24 cellular contexts compared by ENCODE assay signal in the genomic region with DNA sequence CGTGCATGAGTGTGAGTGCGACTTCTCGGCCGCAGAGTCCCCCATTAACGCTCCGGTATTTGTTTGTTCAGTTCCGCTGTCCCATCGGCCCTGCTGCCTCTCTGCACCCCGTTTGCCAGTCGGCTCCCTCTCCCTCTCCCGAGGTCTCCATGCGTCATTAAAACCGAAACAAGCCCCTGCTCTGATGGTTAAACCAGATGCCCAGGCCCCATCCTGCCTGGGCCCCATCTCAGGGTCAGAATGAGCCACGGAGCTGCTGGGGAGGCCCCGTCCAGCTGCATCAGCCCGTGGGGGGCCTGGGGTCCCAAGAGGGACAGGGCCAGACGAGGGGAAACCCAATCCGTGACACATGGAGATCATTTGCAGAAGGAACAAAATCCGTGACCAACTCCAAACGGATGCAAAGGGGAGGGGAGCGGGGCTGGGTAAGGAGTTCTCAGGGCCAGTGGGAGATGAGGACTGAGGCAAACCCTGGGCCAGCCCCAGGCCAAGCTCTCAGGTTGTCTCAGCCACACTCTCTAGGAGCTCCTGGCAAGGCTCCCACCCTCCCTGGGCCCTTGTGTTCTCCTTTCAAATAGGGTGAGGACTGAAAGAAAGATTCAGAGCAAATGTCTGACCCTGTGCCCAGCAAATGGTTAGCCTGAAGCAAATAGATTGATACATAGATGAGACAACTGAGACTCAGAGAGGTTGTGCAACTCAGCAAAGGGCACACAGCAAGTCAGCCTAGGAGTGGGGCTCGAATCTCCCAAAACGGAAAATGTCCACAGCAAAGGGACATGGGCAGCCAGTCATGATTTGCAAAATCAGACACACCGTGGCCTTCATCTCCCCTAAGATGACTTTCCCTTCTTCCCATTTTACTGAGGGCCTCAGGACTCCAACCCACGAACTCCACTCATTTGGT.
DNase-seq lines count a peak whose midpoint lies in the region; ATAC-seq and TF ChIP-seq lines count a peak whose summit lies in the region.
"Had no signal": no experiment of that assay in that cellular context is flagged by ENCODE, and none has a peak within 500 bp of the region (broad histone marks: within the 10 kb centered on the region; RNA-seq: fewer than 3 reads in every experiment).

No MANE protein-coding gene starts in this region.

- CTCF ChIA-PET in HEK293 (lab: Yijun Ruan, JAX), result no interaction called here

- DNase-seq in left kidney (ENCODE audit: low read depth, low spot score), result peak; percentile 91
- no peak for DNase-seq in skeletal muscle cell (ENCODE audit: low read depth)
- DNase-seq in WERI-Rb-1, result no peak
- no peak for DNase-seq in AG08396 (ENCODE audit: low spot score)
- DNase-seq: activated CD4-positive, alpha-beta T cell treated with anti-CD3 and anti-CD28 coated beads, Interleukin-2, amount 10 ng/mL, durations not matched to agents 7 days and 5 days; activated gamma-delta T cell treated with Interleukin-2 at 50 U/mL for 16 hours; activated naive CD8-positive, alpha-beta T cell treated with anti-CD3 and anti-CD28 coated beads, Interleukin-2, amount 50 U/mL, for 24 hours; activated T-cell treated with anti-CD3 and anti-CD28 coated beads, Interleukin-2, amount 50 U/mL, for 24 hours; Calu3; cerebellar nuclear complex; DMS79 treated with DMSO at 0.1 percent for 48 hours; head of caudate nucleus; MV-4-11; NCI-H524; PC-9; SHP77 treated with DMSO at 0.1 percent for 48 hours; stimulated activated CD4-positive, alpha-beta T cell treated with anti-CD3 and anti-CD28 coated beads, Interleukin-2, amount 100 ng/mL, for 48 hours; trophoblast cell had no signal

- no peaks in the 10 kb centered on the region for H3K27me3 ChIP-seq in WERI-Rb-1 (ENCODE audit: insufficient read depth, low read depth, severe bottlenecking)
- H3K27me3 ChIP-seq: neutrophil had no signal

- H3K36me3 Mint-ChIP-seq in brain, result no peaks in the 10 kb centered on the region
- H3K36me3 Mint-ChIP-seq: CD14-positive monocyte had no signal

- TF ChIP-seq CTCF in HEK293 (tag by site-specific recombination; IDR thresholded peaks at IDR 0.05) (no peak), brain (conservative IDR thresholded peaks at IDR 0.05) (no peak), WERI-Rb-1 (IDR thresholded peaks at IDR 0.05; ENCODE audit: low read depth, low read length) (no peak)

- POLR2A ChIA-PET in HEK293 (lab: Yijun Ruan, JAX), result no interaction called here

- H3K4me3 Mint-ChIP-seq in brain, result peak overlapping the region in 1 of 5 experiments; percentile 17
- H3K4me3 Mint-ChIP-seq: activated CD4-positive, alpha-beta T cell treated with anti-CD3 and anti-CD28 coated beads, Interleukin-2, amount 10 ng/mL, durations not matched to agents 7 days and 5 days; activated naive CD8-positive, alpha-beta T cell treated with anti-CD3 and anti-CD28 coated beads, Interleukin-2, amount 50 U/mL, for 24 hours; activated T-cell treated with anti-CD3 and anti-CD28 coated beads, Interleukin-2, amount 50 U/mL, for 24 hours; CD14-positive monocyte had no signal

- H3K9me3 Mint-ChIP-seq in brain, result peaks cover 0 to 6% (median 0%) of the 10 kb centered on the region in 5 experiments
- H3K9me3 Mint-ChIP-seq: activated CD4-positive, alpha-beta T cell treated with anti-CD3 and anti-CD28 coated beads, Interleukin-2, amount 10 ng/mL, durations not matched to agents 7 days and 5 days; activated naive CD8-positive, alpha-beta T cell treated with anti-CD3 and anti-CD28 coated beads, Interleukin-2, amount 50 U/mL, for 24 hours; activated T-cell treated with anti-CD3 and anti-CD28 coated beads, Interleukin-2, amount 50 U/mL, for 24 hours; CD14-positive monocyte had no signal

- ATAC-seq in HG03135 (IDR thresholded peaks at IDR 0.05; ENCODE audit: unreplicated experiment), result no peak
- ATAC-seq: activated naive CD8-positive, alpha-beta T cell treated with anti-CD3 and anti-CD28 coated beads, Interleukin-2, amount 50 U/mL, for 24 hours had no signal

- H3K27ac ChIP-seq in HEK293 (ENCODE audit: extremely low read depth, low read depth, low read length) (no peak overlapping the region), WERI-Rb-1 (no peak overlapping the region)
- H3K27ac ChIP-seq: neutrophil, PC-9, prostate gland had no signal

- H3K9me3 ChIP-seq in HEK293 (ENCODE audit: control insufficient read depth, insufficient read depth, low read depth, low read length) (no peaks in the 10 kb centered on the region), WERI-Rb-1 (ENCODE audit: severe bottlenecking) (no peaks in the 10 kb centered on the region)
- H3K9me3 ChIP-seq: neutrophil, prostate gland had no signal

- peaks cover 4% of the 10 kb centered on the region for H3K27me3 Mint-ChIP-seq in brain
- H3K27me3 Mint-ChIP-seq: activated CD4-positive, alpha-beta T cell treated with anti-CD3 and anti-CD28 coated beads, Interleukin-2, amount 10 ng/mL, durations not matched to agents 7 days and 5 days had no signal

- H3K4me1 Mint-ChIP-seq in brain, result peaks cover 70% of the 10 kb centered on the region
- H3K4me1 Mint-ChIP-seq: activated CD4-positive, alpha-beta T cell treated with anti-CD3 and anti-CD28 coated beads, Interleukin-2, amount 10 ng/mL, durations not matched to agents 7 days and 5 days; activated naive CD8-positive, alpha-beta T cell treated with anti-CD3 and anti-CD28 coated beads, Interleukin-2, amount 50 U/mL, for 24 hours; CD14-positive monocyte had no signal

- H3K27ac Mint-ChIP-seq in brain, result peak overlapping the region in 3 of 5 experiments; percentile 33 to 80 (median 68)
- H3K27ac Mint-ChIP-seq: activated CD4-positive, alpha-beta T cell treated with anti-CD3 and anti-CD28 coated beads, Interleukin-2, amount 10 ng/mL, durations not matched to agents 7 days and 5 days; activated naive CD8-positive, alpha-beta T cell treated with anti-CD3 and anti-CD28 coated beads, Interleukin-2, amount 50 U/mL, for 24 hours; activated T-cell treated with anti-CD3 and anti-CD28 coated beads, Interleukin-2, amount 50 U/mL, for 24 hours had no signal

- H3K36me3 ChIP-seq in HEK293 (ENCODE audit: control insufficient read depth in 2 of 2, insufficient read depth in 1 of 2, low read length in 2 of 2) (no peaks in the 10 kb centered on the region), WERI-Rb-1 (no peaks in the 10 kb centered on the region)
- H3K36me3 ChIP-seq: neutrophil, prostate gland had no signal

- no peak overlapping the region for H3K4me3 ChIP-seq in HEK293 (ENCODE audit: low read depth, low read length)
- H3K4me3 ChIP-seq in skeletal muscle cell (ENCODE audit: low read depth, low read length), result peak overlapping the region; percentile 5
- no peak overlapping the region for H3K4me3 ChIP-seq in WERI-Rb-1 (ENCODE audit: low read depth, low read length)
- H3K4me3 ChIP-seq: PC-9, prostate gland had no signal

- H3K4me1 ChIP-seq in HEK293 (ENCODE audit: control insufficient read depth, insufficient read depth, low read length), result no peaks in the 10 kb centered on the region
- H3K4me1 ChIP-seq: prostate gland had no signal

TF ChIP-seq in HEK293, 187 proteins besides CTCF, POLR2A, EP300 and RAD21:
- TF ChIP-seq MYNN (tag by site-specific recombination; IDR thresholded peaks at IDR 0.05; ENCODE audit: borderline replicate concordance) (no peak), ZNF391 (tag by site-specific recombination; IDR thresholded peaks at IDR 0.05; ENCODE audit: borderline replicate concordance, low read depth) (no peak), ZNF768 (tag by site-specific recombination; IDR thresholded peaks at IDR 0.05) (peak; percentile 88; the same call in 1 of the 2 replicates), ZNF404 (tag by site-specific recombination; IDR thresholded peaks at IDR 0.05) (no peak), ZSCAN30 (tag by site-specific recombination; IDR thresholded peaks at IDR 0.05) (0 out of 2 replicates have a peak, but pooled peaks have one; percentile 28)
